In the genomic region with DNA sequence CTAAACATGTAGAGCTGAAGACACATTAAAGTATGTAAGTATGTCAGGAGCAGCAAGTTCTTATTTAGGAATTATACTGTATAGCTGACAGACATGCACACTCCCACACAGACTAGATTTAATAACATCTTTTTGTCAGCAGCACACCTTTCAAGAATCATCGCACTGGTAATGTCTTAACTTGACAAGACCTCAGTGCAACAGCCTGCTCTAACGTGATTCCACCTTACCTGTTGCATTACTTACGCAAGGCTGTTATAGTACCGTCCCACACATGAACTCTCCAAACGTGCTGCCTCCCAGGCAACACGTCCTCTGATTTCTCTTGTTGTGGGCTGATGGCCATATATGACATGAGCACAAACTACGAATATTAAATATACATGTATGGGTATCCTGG, we compare ENCODE assay signal across 1 cellular context.
TF ChIP-seq lines count a peak whose summit lies in the region.

No MANE protein-coding gene starts in this region.

TF ChIP-seq in HEK293, 187 proteins besides CTCF, POLR2A, EP300 and RAD21 (continued from another document):
- TF ChIP-seq ZNF610 (tag by site-specific recombination; IDR thresholded peaks at IDR 0.05; ENCODE audit: borderline replicate concordance) = no peak
- no peak for TF ChIP-seq ZNF354C (tag by site-specific recombination; IDR thresholded peaks at IDR 0.05; ENCODE audit: borderline replicate concordance, low read depth)
- no peak for TF ChIP-seq KLF10 (tag by site-specific recombination; IDR thresholded peaks at IDR 0.05)
- TF ChIP-seq ZNF394 (tag by site-specific recombination; IDR thresholded peaks at IDR 0.05; ENCODE audit: borderline replicate concordance) = no peak
- TF ChIP-seq ZNF214 (tag by site-specific recombination; IDR thresholded peaks at IDR 0.05; ENCODE audit: borderline replicate concordance) = no peak
